ENCODE assay signal across 8 cellular contexts in genomic region chr2:241702405-241703127, GRCh38. TPM values are rescaled to one million over a fixed set of nuclear protein-coding genes. Genes with fewer than 3 reads are reported as not detected.
DNase-seq lines count a peak whose midpoint lies in the region; ATAC-seq and TF ChIP-seq lines count a peak whose summit lies in the region.

No MANE protein-coding gene starts in this region.

- peak; percentile 38; the same call in 1 of the 2 replicates for TF ChIP-seq CTCF in KMS-11 (conservative IDR thresholded peaks at IDR 0.05; ENCODE audit: low read depth, low read length)

- H4K20me1 ChIP-seq in KMS-11 (ENCODE audit: insufficient read depth) = no peaks in the 10 kb centered on the region

- no peak overlapping the region for H3K4me3 ChIP-seq in KMS-11 (IDR thresholded peaks at IDR 0.05; ENCODE audit: insufficient read depth, low read depth, low read length)

- peaks cover 3% of the 10 kb centered on the region; the same call in 1 of the 2 replicates for H3K36me3 ChIP-seq in KMS-11 (ENCODE audit: insufficient read depth)

- H3K4me2 ChIP-seq in KMS-11 = peak overlapping the region; percentile 95

- ATAC-seq in GM21825 (IDR thresholded peaks at IDR 0.05; ENCODE audit: unreplicated experiment) = peak; percentile 61

- H3K27me3 ChIP-seq in KMS-11 (ENCODE audit: insufficient read depth, low read depth) = no peaks in the 10 kb centered on the region

- peak overlapping the region; percentile 58; the same call in 1 of the 2 replicates for H3K9ac ChIP-seq in KMS-11

- H3K27ac ChIP-seq in KMS-11 (peak overlapping the region; percentile 20; the same call in 1 of the 2 replicates), temporal lobe (ENCODE audit: low read depth, low read length) (peak overlapping the region; percentile 63)

- peak overlapping the region; percentile 38; the same call in 1 of the 2 replicates for H2AFZ ChIP-seq in KMS-11 (ENCODE audit: low read depth)

- peaks cover 12% of the 10 kb centered on the region for H3K4me1 ChIP-seq in KMS-11 (ENCODE audit: low read depth, poor library complexity, severe bottlenecking)

- peaks cover 8% of the 10 kb centered on the region for H3K79me2 ChIP-seq in KMS-11 (ENCODE audit: insufficient read depth, low read depth)

- peak; percentile 74 for DNase-seq in EL
- DNase-seq in RPMI8226 = peak; percentile 88
- DNase-seq in activated effector memory CD4-positive, alpha-beta T cell treated with Interleukin-2 at 50 U/mL for 16 hours = peak; percentile 80
- DNase-seq in foreskin melanocyte = peak; percentile 39
- peak in 52 of 56 donors; percentile 31 to 94 (median 83) for DNase-seq in nucleus accumbens (lab: John Stamatoyannopoulos, UW)

RNA-seq across cellular contexts. Expression of gene ING5, which starts 0.7 kb away (rescaled TPM):
- 19.7 TPM for total RNA-seq in temporal lobe

RNA-seq across cellular contexts. Expression of gene DTYMK, which starts 16.0 kb away (rescaled TPM):
- total RNA-seq in temporal lobe = 9.6 TPM

RNA-seq across cellular contexts. Expression of gene D2HGDH, which starts 31.9 kb away (rescaled TPM):
- 10.1 TPM for total RNA-seq in temporal lobe
